ENCODE assay signal across 14 cellular contexts in genomic region chr3:98893740-98894139, GRCh38. TPM values are rescaled to one million over a fixed set of nuclear protein-coding genes. Genes with fewer than 3 reads are reported as not detected.
A peak's percentile ranks its signal among the peaks of the same experiment; 100 is the strongest.
DNase-seq lines count a peak whose midpoint lies in the region; ATAC-seq, FAIRE-seq and TF ChIP-seq lines count a peak whose summit lies in the region.
"Had no signal": no experiment of that assay in that cellular context is flagged by ENCODE, and none has a peak within 500 bp of the region (broad histone marks: within the 10 kb centered on the region; RNA-seq: fewer than 3 reads in every experiment).

No MANE protein-coding gene starts in this region.

- peaks cover 47% of the 10 kb centered on the region for H3K4me1 ChIP-seq in SJSA1 (replicated peaks)
- H3K4me1 ChIP-seq in CD4-positive, alpha-beta memory T cell (ENCODE audit: insufficient read depth, low read length): no peaks in the 10 kb centered on the region

- DNase-seq in H54 (ENCODE audit: insufficient read length, low spot score) (no peak), SJSA1 (ENCODE audit: low read depth in 1 of 2, low spot score in 2 of 2) (no peak), fibroblast of mammary gland (ENCODE audit: low read depth) (peak; percentile 56), retinal pigment epithelial cell (ENCODE audit: low read depth) (peak; percentile 88), SW480 (ENCODE audit: low spot score) (no peak), activated gamma-delta T cell treated with Interleukin-2 at 50 U/mL for 16 hours (no peak)
- DNase-seq in CD4-positive, alpha-beta memory T cell: no peak
- DNase-seq: activated effector memory CD4-positive, alpha-beta T cell treated with anti-CD3 and anti-CD28 coated beads, Interleukin-2, amount 50 U/mL, for 16 hours; NCI-H2227 treated with DMSO at 0.1 percent for 48 hours; stimulated activated CD4-positive, alpha-beta T cell treated with anti-CD3 and anti-CD28 coated beads, Interleukin-4, amount 100 ng/mL, for 24 hours; stomach had no signal

- no peaks in the 10 kb centered on the region for H3K27me3 ChIP-seq in SJSA1 (replicated peaks)
- no peaks in the 10 kb centered on the region for H3K27me3 ChIP-seq in CD4-positive, alpha-beta memory T cell (ENCODE audit: insufficient read depth, low read length)
- H3K27me3 ChIP-seq: stomach had no signal

- no peak for ATAC-seq in GM21723 (IDR thresholded peaks at IDR 0.05; ENCODE audit: unreplicated experiment)

- TF ChIP-seq CTCF in fibroblast of mammary gland (conservative IDR thresholded peaks at IDR 0.05; ENCODE audit: control insufficient read depth, insufficient read depth, low read depth, low read length) (no peak), retinal pigment epithelial cell (conservative IDR thresholded peaks at IDR 0.05; ENCODE audit: low read depth, low read length) (no peak)

- H3K9me3 ChIP-seq in SJSA1 (replicated peaks): no peaks in the 10 kb centered on the region
- H3K9me3 ChIP-seq in CD4-positive, alpha-beta memory T cell (ENCODE audit: control insufficient read depth in 1 of 2, low read length in 2 of 2): no peaks in the 10 kb centered on the region
- H3K9me3 ChIP-seq: stomach had no signal

- no peak overlapping the region for H3K4me3 Mint-ChIP-seq in CD4-positive, alpha-beta memory T cell
- H3K4me3 Mint-ChIP-seq: memory B cell had no signal

- no peak overlapping the region for H3K4me3 ChIP-seq in SJSA1
- no peak overlapping the region for H3K4me3 ChIP-seq in fibroblast of mammary gland (ENCODE audit: control insufficient read depth, low read depth, low read length)
- H3K4me3 ChIP-seq in retinal pigment epithelial cell (ENCODE audit: low read length): peak overlapping the region; percentile 84
- no peak overlapping the region for H3K4me3 ChIP-seq in CD4-positive, alpha-beta memory T cell (ENCODE audit: low read length in 2 of 2)
- H3K4me3 ChIP-seq: stomach had no signal

- CTCF ChIA-PET in CD4-positive, alpha-beta memory T cell (lab: Charles Lee; ENCODE audit: partially characterized antibody): no interaction called here

- POLR2A ChIA-PET in CD4-positive, alpha-beta memory T cell (lab: Charles Lee; ENCODE audit: partially characterized antibody): no interaction called here

- peaks cover 0 to 4% of the 10 kb centered on the region in 2 donors for H3K27me3 Mint-ChIP-seq in CD4-positive, alpha-beta memory T cell

- TF ChIP-seq POLR2A in H54 (IDR thresholded peaks at IDR 0.05; ENCODE audit: low read depth, low read length): no peak

- peaks cover 41% of the 10 kb centered on the region for H3K36me3 ChIP-seq in SJSA1
- no peaks in the 10 kb centered on the region for H3K36me3 ChIP-seq in CD4-positive, alpha-beta memory T cell (ENCODE audit: insufficient read depth, low read length)
- H3K36me3 ChIP-seq: stomach had no signal

- peak; percentile 38 for FAIRE-seq in H54 (lab: Jason Lieb, UNC)
- FAIRE-seq: D721Med had no signal

- H3K4me1 Mint-ChIP-seq in CD4-positive, alpha-beta memory T cell: no peaks in the 10 kb centered on the region
- H3K4me1 Mint-ChIP-seq: memory B cell had no signal

- peaks cover 0 to 2% (median 0%) of the 10 kb centered on the region in 8 donors for H3K9me3 Mint-ChIP-seq in CD4-positive, alpha-beta memory T cell
- H3K9me3 Mint-ChIP-seq: memory B cell had no signal

- peak overlapping the region; percentile 4; the same call in 1 of the 2 replicates for H3K27ac ChIP-seq in SJSA1
- no peak overlapping the region for H3K27ac ChIP-seq in CD4-positive, alpha-beta memory T cell (ENCODE audit: low read depth, low read length)
- H3K27ac ChIP-seq: stomach had no signal

- H3K27ac Mint-ChIP-seq in CD4-positive, alpha-beta memory T cell: no peak overlapping the region
- H3K27ac Mint-ChIP-seq: memory B cell had no signal

- intact Hi-C loops in CD4-positive, alpha-beta memory T cell (cut with micrococcal nuclease): no loop called here

- no peaks in the 10 kb centered on the region for H3K36me3 Mint-ChIP-seq in CD4-positive, alpha-beta memory T cell
- H3K36me3 Mint-ChIP-seq: memory B cell had no signal

RNA-seq across cellular contexts. Expression of gene DCBLD2, which starts 7.8 kb away (rescaled TPM):
- total RNA-seq in SJSA1 (2014; rRNA removed; shearing (Covaris generic)): 60.8 and 70.2 TPM in 2 replicates
- total RNA-seq in CD4-positive, alpha-beta memory T cell: 1 to 10 TPM; 1.7 to 2.5 TPM
- polyA plus RNA-seq in CD4-positive, alpha-beta memory T cell: 1 to 10 TPM in 1 of 2 donors, under 1 TPM in 1; 0.52 to 1.2 TPM

Comparison
In these comparisons a context has a peak if more than half of its experiments do, and no peak if none do; other contexts are left out.
1. DNase-seq: peak in fibroblast of mammary gland (single experiment) and retinal pigment epithelial cell (single experiment); none in H54 (single experiment), SJSA1 (0 of 2), SW480 (single experiment), activated gamma-delta T cell treated with Interleukin-2 at 50 U/mL for 16 hours (single experiment) and CD4-positive, alpha-beta memory T cell (0 of 5).
2. RNA of gene DCBLD2, which starts 7.8 kb away (total RNA-seq): 60.8 to 70.2 TPM in SJSA1; 1.7 to 2.5 TPM in CD4-positive, alpha-beta memory T cell; every median in the first group is over 10 times any median in the second.